ENCODE assay signal across 8 cellular contexts in the genomic region with DNA sequence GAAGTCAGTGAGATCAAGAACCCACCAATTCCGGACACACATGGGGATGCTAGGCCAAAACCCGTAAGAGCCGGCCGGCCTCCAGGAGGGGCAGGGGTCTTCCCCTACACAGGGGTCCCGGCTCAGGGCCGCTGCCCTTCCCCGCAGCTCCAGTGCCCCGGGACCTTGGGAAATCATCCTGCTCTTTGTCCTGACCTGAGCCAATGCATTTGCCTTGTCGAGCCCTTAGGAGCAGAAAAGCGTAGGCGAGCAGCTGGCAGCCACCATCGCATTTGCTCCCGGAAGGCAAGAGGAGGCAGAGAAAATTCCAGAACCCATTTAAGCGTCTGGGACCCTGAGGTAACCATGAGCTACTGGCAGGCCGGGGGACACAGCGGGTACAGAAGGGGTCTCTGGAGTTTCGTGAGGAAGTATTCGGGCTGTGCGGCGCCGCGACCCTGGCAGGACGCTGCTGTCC. TPM values are rescaled to one million over a fixed set of nuclear protein-coding genes. Genes with fewer than 3 reads are reported as not detected.
DNase-seq lines count a peak whose midpoint lies in the region; ATAC-seq and TF ChIP-seq lines count a peak whose summit lies in the region.

No MANE protein-coding gene starts in this region.

- DNase-seq in AG08396 (ENCODE audit: low spot score) (peak; percentile 45), epithelial cell of esophagus (ENCODE audit: low read depth) (no peak), neural progenitor cell (ENCODE audit: low spot score) (no peak), T1000 (lab: John Stamatoyannopoulos, UW) (no peak), hippocampal formation (lab: John Stamatoyannopoulos, UW) (no peak), NCI-H345 (lab: John Stamatoyannopoulos, UW) (no peak)

- 0 out of 2 replicates have a peak, but pooled peaks cover 3% of the 10 kb centered on the region for H3K9me3 ChIP-seq in HUES64 (ENCODE audit: insufficient read depth, low read depth, low read length)
- no peaks in the 10 kb centered on the region for H3K9me3 ChIP-seq in neural progenitor cell (ENCODE audit: low read depth)

- H3K4me1 ChIP-seq in HUES64 (ENCODE audit: insufficient read depth, low read length) = no peaks in the 10 kb centered on the region
- no peaks in the 10 kb centered on the region for H3K4me1 ChIP-seq in neural progenitor cell

- no peaks in the 10 kb centered on the region for H3K36me3 Mint-ChIP-seq in neural progenitor cell

- WGBS in HUES64 = 86% methylated on average over 23 of the region's 23 CpGs

- H3K36me3 ChIP-seq in HUES64 (ENCODE audit: insufficient read depth, low read length) = no peaks in the 10 kb centered on the region
- H3K36me3 ChIP-seq in neural progenitor cell = no peaks in the 10 kb centered on the region

- H3K27ac Mint-ChIP-seq in neural progenitor cell = no peak overlapping the region

- peaks cover 10% of the 10 kb centered on the region for H3K9me3 Mint-ChIP-seq in neural progenitor cell

- no peak overlapping the region; the same call in 1 of the 2 replicates for H3K9ac ChIP-seq in HUES64 (ENCODE audit: low read depth, low read length)
- H3K9ac ChIP-seq in neural progenitor cell = no peak overlapping the region

- no peaks in the 10 kb centered on the region for H3F3A ChIP-seq in neural progenitor cell (ENCODE audit: low read depth)

- peak overlapping the region; percentile 59 for H3K4me2 ChIP-seq in neural progenitor cell

- no peak for ATAC-seq in GM21381 (IDR thresholded peaks at IDR 0.05; ENCODE audit: unreplicated experiment)

- H4K20me1 ChIP-seq in neural progenitor cell (ENCODE audit: low read depth) = no peaks in the 10 kb centered on the region

- H3K4me3 Mint-ChIP-seq in neural progenitor cell = no peak overlapping the region

- peak overlapping the region; percentile 46; the same call in 1 of the 2 replicates for H3K4me3 ChIP-seq in HUES64 (ENCODE audit: low read length)
- H3K4me3 ChIP-seq in epithelial cell of esophagus (ENCODE audit: low read length) = peak overlapping the region; percentile 34
- peak overlapping the region; percentile 37 for H3K4me3 ChIP-seq in neural progenitor cell

- no peak overlapping the region for H3K27ac ChIP-seq in HUES64 (ENCODE audit: low read depth, low read length)
- no peak overlapping the region for H3K27ac ChIP-seq in neural progenitor cell

- no peaks in the 10 kb centered on the region for H3K79me2 ChIP-seq in neural progenitor cell (ENCODE audit: low read depth)

- no peaks in the 10 kb centered on the region for H3K27me3 ChIP-seq in HUES64 (ENCODE audit: insufficient read depth, low read length)
- no peaks in the 10 kb centered on the region for H3K27me3 ChIP-seq in neural progenitor cell

- no peak for TF ChIP-seq CTCF in epithelial cell of esophagus (IDR thresholded peaks at IDR 0.05; ENCODE audit: insufficient read depth, low read depth, low read length, missing control alignments)
- no peak for TF ChIP-seq CTCF in neural progenitor cell (IDR thresholded peaks at IDR 0.05)

- no peaks in the 10 kb centered on the region for H3K4me1 Mint-ChIP-seq in neural progenitor cell

- peaks cover 4% of the 10 kb centered on the region for H3K27me3 Mint-ChIP-seq in neural progenitor cell (ENCODE audit: insufficient read depth, low read depth)

- peak overlapping the region; percentile 98 for H2AFZ ChIP-seq in neural progenitor cell (replicated peaks)

RNA-seq across cellular contexts. Expression of a gene that starts 7.4 kb away (rescaled TPM):
- 27.5 TPM for polyA plus RNA-seq in HUES64 (2013, experiment 1 of 2)
- 26.4 TPM for polyA plus RNA-seq in HUES64 (2013, experiment 2 of 2)
- total RNA-seq in neural progenitor cell (ENCODE audit: low replicate concordance) = 24.5 and 37.6 TPM in 2 replicates

RNA-seq across cellular contexts. Expression of a gene that starts 29.3 kb away (rescaled TPM):
- polyA plus RNA-seq in HUES64 (2013, experiment 1 of 2) = 11.2 TPM
- 14.6 TPM for polyA plus RNA-seq in HUES64 (2013, experiment 2 of 2)
- 11.8 and 30.8 TPM in 2 replicates for total RNA-seq in neural progenitor cell (ENCODE audit: low replicate concordance)
